1 cellular context compared by ENCODE assay signal in genomic region chr14:39395555-39396254, GRCh38.
TF ChIP-seq lines count a peak whose summit lies in the region.

No MANE protein-coding gene starts in this region.

TF ChIP-seq in IMR-90, 13 proteins besides CTCF, POLR2A, EP300 and RAD21:
- no peak for TF ChIP-seq RCOR1 (IDR thresholded peaks at IDR 0.05; ENCODE audit: insufficient replicate concordance, low read length)
- no peak for TF ChIP-seq CHD1 (IDR thresholded peaks at IDR 0.05; ENCODE audit: low read depth, low read length)
- TF ChIP-seq, protein P1, sequence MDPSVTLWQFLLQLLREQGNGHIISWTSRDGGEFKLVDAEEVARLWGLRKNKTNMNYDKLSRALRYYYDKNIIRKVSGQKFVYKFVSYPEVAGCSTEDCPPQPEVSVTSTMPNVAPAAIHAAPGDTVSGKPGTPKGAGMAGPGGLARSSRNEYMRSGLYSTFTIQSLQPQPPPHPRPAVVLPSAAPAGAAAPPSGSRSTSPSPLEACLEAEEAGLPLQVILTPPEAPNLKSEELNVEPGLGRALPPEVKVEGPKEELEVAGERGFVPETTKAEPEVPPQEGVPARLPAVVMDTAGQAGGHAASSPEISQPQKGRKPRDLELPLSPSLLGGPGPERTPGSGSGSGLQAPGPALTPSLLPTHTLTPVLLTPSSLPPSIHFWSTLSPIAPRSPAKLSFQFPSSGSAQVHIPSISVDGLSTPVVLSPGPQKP (IDR thresholded peaks at IDR 0.05; ENCODE audit: borderline replicate concordance, low read depth, low read length): no peak
- TF ChIP-seq SMC3 (IDR thresholded peaks at IDR 0.05; ENCODE audit: low read depth, low read length): no peak
- no peak for TF ChIP-seq CEBPB (IDR thresholded peaks at IDR 0.05; ENCODE audit: low read depth, low read length)
- no peak for TF ChIP-seq NFE2L2 (IDR thresholded peaks at IDR 0.05; ENCODE audit: low read depth, low read length)
- TF ChIP-seq MAFK (IDR thresholded peaks at IDR 0.05; ENCODE audit: low read depth, low read length): no peak
- TF ChIP-seq MAZ (IDR thresholded peaks at IDR 0.05; ENCODE audit: borderline replicate concordance, low read depth, low read length): no peak
- TF ChIP-seq RFX5 (IDR thresholded peaks at IDR 0.05; ENCODE audit: low read depth, low read length): no peak
TF ChIP-seq in IMR-90: peak in this region for 0.
